In the genomic region with DNA sequence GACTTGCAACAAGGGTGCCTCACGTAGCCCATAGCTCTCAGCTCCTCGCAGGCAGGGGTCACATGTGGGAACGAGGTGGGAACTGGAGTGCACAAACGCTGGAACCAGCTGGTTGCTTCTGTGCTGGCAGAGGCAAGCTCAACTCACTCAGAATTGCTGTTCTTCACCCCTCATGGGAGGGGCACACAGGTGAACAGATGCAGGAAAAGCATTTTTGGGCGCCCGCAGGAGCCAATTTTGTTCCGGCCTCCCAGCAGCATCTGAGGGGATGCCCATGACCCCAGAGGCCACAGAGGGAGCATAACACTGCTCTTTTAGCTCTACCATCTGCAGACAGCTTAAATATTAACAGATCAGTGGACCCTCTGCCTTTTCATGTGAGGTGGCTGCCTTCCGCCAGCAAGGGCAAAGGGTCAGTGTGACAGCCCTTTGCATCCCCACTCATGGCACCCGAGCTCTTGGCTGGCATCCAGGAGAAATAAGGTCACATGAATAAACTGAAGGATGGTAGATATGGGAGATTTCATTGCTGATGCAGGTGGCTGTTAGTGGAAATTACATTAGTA, we compare ENCODE assay signal across 20 cellular contexts.
DNase-seq lines count a peak whose midpoint lies in the region; ATAC-seq and TF ChIP-seq lines count a peak whose summit lies in the region.
"Had no signal": no experiment of that assay in that cellular context is flagged by ENCODE, and none has a peak within 500 bp of the region (broad histone marks: within the 10 kb centered on the region; RNA-seq: fewer than 3 reads in every experiment).

No MANE protein-coding gene starts in this region.

- peak; percentile 6 for DNase-seq in NCI-H2029 (lab: John Stamatoyannopoulos, UW)
- no peak for DNase-seq in NCI-H2029 treated with DMSO at 0.1 percent for 48 hours (lab: John Stamatoyannopoulos, UW)
- DNase-seq in NCI-H69 (lab: John Stamatoyannopoulos, UW), result peak; percentile 11
- peak; percentile 49 for DNase-seq in hepatocyte (ENCODE audit: low spot score)
- DNase-seq in neuronal stem cell (ENCODE audit: low spot score), result no peak
- DNase-seq in gastrocnemius medialis, result no peak
- DNase-seq in ovary, result no peak
- DNase-seq in immature natural killer cell, result no peak
- DNase-seq: 8988T; CD4-positive, alpha-beta memory T cell; EL; GF-D8; NCI-H1092 treated with DMSO at 0.1 percent for 48 hours; NCI-H146; NCI-H2081; NCI-H446 treated with DMSO at 0.1 percent for 48 hours; NCI-H526 treated with DMSO at 0.1 percent for 48 hours had no signal

- H3K9ac ChIP-seq in neuronal stem cell (ENCODE audit: low read depth, low read length, poor library complexity), result no peak overlapping the region
- H3K9ac ChIP-seq: BLaER1 treated with 17β-estradiol and CSF1 and Interleukin-3, amounts not matched to agents 10 nM and 100 nM had no signal

- H3K79me2 ChIP-seq in hepatocyte, result no peaks in the 10 kb centered on the region

- H3K36me3 Mint-ChIP-seq in immature natural killer cell, result no peaks in the 10 kb centered on the region
- H3K36me3 Mint-ChIP-seq: CD4-positive, alpha-beta memory T cell had no signal

- H2AK5ac ChIP-seq in neuronal stem cell (ENCODE audit: low read depth, low read length), result no peak overlapping the region

- no peak overlapping the region for H2BK120ac ChIP-seq in neuronal stem cell (ENCODE audit: low read depth, low read length)

- no peaks in the 10 kb centered on the region for H3K79me1 ChIP-seq in neuronal stem cell (ENCODE audit: low read depth, low read length)

- H3K27me3 Mint-ChIP-seq in immature natural killer cell (ENCODE audit: low read depth in 3 of 3), result no peaks in the 10 kb centered on the region
- H3K27me3 Mint-ChIP-seq: CD4-positive, alpha-beta memory T cell had no signal

- no peak overlapping the region for H3K27ac Mint-ChIP-seq in immature natural killer cell
- H3K27ac Mint-ChIP-seq: CD4-positive, alpha-beta memory T cell had no signal

- H4K91ac ChIP-seq in neuronal stem cell (ENCODE audit: low read depth, low read length, poor library complexity), result no peak overlapping the region

- H3K27me3 ChIP-seq in hepatocyte, result no peaks in the 10 kb centered on the region
- H3K27me3 ChIP-seq in neuronal stem cell (ENCODE audit: control insufficient read depth in 3 of 3, insufficient read depth in 3 of 3, low read depth in 1 of 3, low read length in 3 of 3), result no peaks in the 10 kb centered on the region
- H3K27me3 ChIP-seq in gastrocnemius medialis, result no peaks in the 10 kb centered on the region
- H3K27me3 ChIP-seq in ovary, result no peaks in the 10 kb centered on the region
- H3K27me3 ChIP-seq: BLaER1 treated with 17β-estradiol and CSF1 and Interleukin-3, amounts not matched to agents 10 nM and 100 nM; Peyer's patch had no signal

- H3K4me3 Mint-ChIP-seq in immature natural killer cell, result no peak overlapping the region
- H3K4me3 Mint-ChIP-seq: CD4-positive, alpha-beta memory T cell had no signal

- H3K36me3 ChIP-seq in hepatocyte (replicated peaks; ENCODE audit: insufficient read depth, low read depth) (no peaks in the 10 kb centered on the region), neuronal stem cell (replicated peaks in 1 of 2; ENCODE audit: control insufficient read depth in 2 of 2, insufficient read depth in 2 of 2, low read length in 2 of 2) (no peaks in the 10 kb centered on the region), gastrocnemius medialis (no peaks in the 10 kb centered on the region), ovary (no peaks in the 10 kb centered on the region)
- H3K36me3 ChIP-seq: BLaER1 treated with 17β-estradiol and CSF1 and Interleukin-3, amounts not matched to agents 10 nM and 100 nM; Peyer's patch had no signal

- TF ChIP-seq POLR2A in gastrocnemius medialis (IDR thresholded peaks at IDR 0.05) (no peak), ovary (IDR thresholded peaks at IDR 0.05) (no peak)

- peak overlapping the region; percentile 6 for H3K18ac ChIP-seq in neuronal stem cell (ENCODE audit: low read length)

- H2AFZ ChIP-seq in hepatocyte (no peak overlapping the region), neuronal stem cell (ENCODE audit: low read length) (no peak overlapping the region)

- no peak for TF ChIP-seq CTCF in hepatocyte (IDR thresholded peaks at IDR 0.05; ENCODE audit: poor library complexity)
- no peak for TF ChIP-seq CTCF in gastrocnemius medialis (IDR thresholded peaks at IDR 0.05 in 4 of 5, conservative IDR thresholded peaks at IDR 0.05 in 1 of 5)
- TF ChIP-seq CTCF in ovary (IDR thresholded peaks at IDR 0.05), result no peak

- H3K4me2 ChIP-seq in hepatocyte, result no peak overlapping the region
- no peak overlapping the region for H3K4me2 ChIP-seq in neuronal stem cell (ENCODE audit: insufficient read depth, low read length, poor library complexity, severe bottlenecking)
- H3K4me2 ChIP-seq: BLaER1 treated with 17β-estradiol and CSF1 and Interleukin-3, amounts not matched to agents 10 nM and 100 nM had no signal

- no peak overlapping the region for H3K23ac ChIP-seq in neuronal stem cell (ENCODE audit: low read depth, low read length, poor library complexity)

- H4K8ac ChIP-seq in neuronal stem cell (ENCODE audit: low read depth, low read length), result no peak overlapping the region

- no peak for ATAC-seq in gastrocnemius medialis
- ATAC-seq: K562 had no signal

- H3K4me1 Mint-ChIP-seq in immature natural killer cell, result no peaks in the 10 kb centered on the region
- H3K4me1 Mint-ChIP-seq: CD4-positive, alpha-beta memory T cell had no signal

- no peak overlapping the region for H3K14ac ChIP-seq in neuronal stem cell (ENCODE audit: low read length)

- intact Hi-C loops in gastrocnemius medialis (cut with DNase I; ENCODE audit: low total_unique reads) (no loop called here), ovary (cut with DNase I) (no loop called here)

- H3K4me3 ChIP-seq in hepatocyte, result no peak overlapping the region
- H3K4me3 ChIP-seq in neuronal stem cell (ENCODE audit: low read length in 2 of 2), result no peak overlapping the region
- H3K4me3 ChIP-seq in gastrocnemius medialis, result no peak overlapping the region
- H3K4me3 ChIP-seq in ovary, result no peak overlapping the region
- H3K4me3 ChIP-seq: BLaER1 treated with 17β-estradiol and CSF1 and Interleukin-3, amounts not matched to agents 10 nM and 100 nM; K562; Peyer's patch had no signal

- no peak overlapping the region for H2BK15ac ChIP-seq in neuronal stem cell (ENCODE audit: low read length)

- H3K9me3 ChIP-seq in hepatocyte (ENCODE audit: low read depth) (no peaks in the 10 kb centered on the region), neuronal stem cell (replicated peaks in 1 of 2; ENCODE audit: control insufficient read depth in 2 of 2, insufficient read depth in 1 of 2, low read depth in 1 of 2, low read length in 2 of 2) (peaks cover 0 to 2% of the 10 kb centered on the region in 2 donors), gastrocnemius medialis (no peaks in the 10 kb centered on the region), ovary (no peaks in the 10 kb centered on the region)
- H3K9me3 ChIP-seq: Peyer's patch had no signal

- H2BK5ac ChIP-seq in neuronal stem cell (ENCODE audit: low read length), result no peak overlapping the region

- H3K4me1 ChIP-seq in hepatocyte (ENCODE audit: insufficient read depth) (no peaks in the 10 kb centered on the region), neuronal stem cell (ENCODE audit: control insufficient read depth in 2 of 2, insufficient read depth in 1 of 2, low read depth in 1 of 2, low read length in 2 of 2) (peaks cover 0 to 3% of the 10 kb centered on the region in 2 donors), gastrocnemius medialis (no peaks in the 10 kb centered on the region), ovary (ENCODE audit: insufficient read depth) (no peaks in the 10 kb centered on the region)
- H3K4me1 ChIP-seq: Peyer's patch had no signal

- no peak overlapping the region for H3K4ac ChIP-seq in neuronal stem cell (ENCODE audit: low read length)

- TF ChIP-seq EP300 in ovary (IDR thresholded peaks at IDR 0.05), result no peak

- in situ Hi-C loops in gastrocnemius medialis (cut with MboI; ENCODE audit: low sequenced_read_pairs in 4 of 4), result no loop called here

- no peaks in the 10 kb centered on the region for H3K9me3 Mint-ChIP-seq in immature natural killer cell

- WGBS in hepatocyte (ENCODE audit: low lambda C conversion rate, missing lambda C conversion rate), result 87% methylated on average over 9 of the region's 9 CpGs
- WGBS in neuronal stem cell (ENCODE audit: extremely low coverage in 2 of 2, insufficient read length in 2 of 2, insufficient replicate concordance in 1 of 2), 2 donors, result no CpG with 5 or more reads among the region's 9 CpGs
- WGBS in ovary, 3 donors, result 62 to 79% (median 78%) methylated on average over 9 of the region's 9 CpGs

- no peak overlapping the region for H3K27ac ChIP-seq in hepatocyte
- no peak overlapping the region for H3K27ac ChIP-seq in neuronal stem cell (replicated peaks; ENCODE audit: low read length)
- H3K27ac ChIP-seq in gastrocnemius medialis, result no peak overlapping the region
- no peak overlapping the region for H3K27ac ChIP-seq in ovary
- H3K27ac ChIP-seq: BLaER1 treated with 17β-estradiol and CSF1 and Interleukin-3, amounts not matched to agents 10 nM and 100 nM; Peyer's patch had no signal

- no peaks in the 10 kb centered on the region for H3K9me2 ChIP-seq in hepatocyte (replicated peaks; ENCODE audit: insufficient read depth)

- no peaks in the 10 kb centered on the region for H4K20me1 ChIP-seq in hepatocyte (ENCODE audit: insufficient read depth, poor library complexity, severe bottlenecking)
- H4K20me1 ChIP-seq: BLaER1 treated with 17β-estradiol and CSF1 and Interleukin-3, amounts not matched to agents 10 nM and 100 nM had no signal

- peak overlapping the region; percentile 82 for H2BK12ac ChIP-seq in neuronal stem cell (ENCODE audit: low read length)

Comparison
In these comparisons a context has a peak if more than half of its experiments do, and no peak if none do; other contexts are left out.
1. DNase-seq: peak in NCI-H2029 (single experiment), NCI-H69 (single experiment) and hepatocyte (single experiment); none in NCI-H2029 treated with DMSO at 0.1 percent for 48 hours (single experiment), neuronal stem cell (single experiment), gastrocnemius medialis (0 of 2), ovary (0 of 5) and immature natural killer cell (0 of 3).